Comparison of ENCODE assay signal across 1 cellular context in genomic region chr2:132439703-132440398, GRCh38.
TF ChIP-seq lines count a peak whose summit lies in the region.

No MANE protein-coding gene starts in this region.

TF ChIP-seq in SK-N-SH, 30 proteins besides CTCF, POLR2A, EP300 and RAD21 (continued from another document):
- no peak for TF ChIP-seq PBX3 (IDR thresholded peaks at IDR 0.05)
- TF ChIP-seq FOSL2 (IDR thresholded peaks at IDR 0.05; ENCODE audit: borderline replicate concordance, low read depth) = no peak
- no peak for TF ChIP-seq MAX (IDR thresholded peaks at IDR 0.05; ENCODE audit: low read depth)
- no peak for TF ChIP-seq SIN3A (IDR thresholded peaks at IDR 0.05; ENCODE audit: borderline replicate concordance, low read depth, low read length)
- TF ChIP-seq RXRA (IDR thresholded peaks at IDR 0.05; ENCODE audit: borderline replicate concordance, low read depth) = no peak
- no peak for TF ChIP-seq GATA2 (CRISPR knock-in tag; IDR thresholded peaks at IDR 0.05)
- no peak for TF ChIP-seq TCF12 (IDR thresholded peaks at IDR 0.05)
- TF ChIP-seq TEAD4 (IDR thresholded peaks at IDR 0.05; ENCODE audit: borderline replicate concordance, insufficient read depth) = no peak
